Comparison of ENCODE assay signal across 22 cellular contexts in genomic region chr10:69854685-69855345, GRCh38. TPM values are rescaled to one million over a fixed set of nuclear protein-coding genes. Genes with fewer than 3 reads are reported as not detected.
"Had no signal": no experiment of that assay in that cellular context is flagged by ENCODE, and none has a peak within 500 bp of the region (broad histone marks: within the 10 kb centered on the region; RNA-seq: fewer than 3 reads in every experiment).

No MANE protein-coding gene starts in this region.

- H3K27ac Mint-ChIP-seq: activated naive CD8-positive, alpha-beta T cell; activated T-helper 1 cell treated with anti-CD3 and anti-CD28 coated beads, Interleukin-12 subunit alpha, Interleukin-12 subunit beta, Interleukin-2, Interleukin-4 antibody, amounts not matched to agents 30 ng/mL and 10 ng/mL and 1 ng/mL, durations not matched to agents 14 hours and 24 hours and 36 hours; natural killer cell had no signal

- H3K4me1 ChIP-seq: tibial nerve, uterus had no signal

- H3K9me3 Mint-ChIP-seq: activated T-helper 1 cell treated with anti-CD3 and anti-CD28 coated beads, Interleukin-12 subunit alpha, Interleukin-12 subunit beta, Interleukin-2, Interleukin-4 antibody, amounts not matched to agents 30 ng/mL and 10 ng/mL and 1 ng/mL, durations not matched to agents 14 hours and 24 hours and 36 hours; immature natural killer cell; natural killer cell had no signal

- H3K27me3 Mint-ChIP-seq: activated naive CD8-positive, alpha-beta T cell had no signal

- H3K27me3 ChIP-seq: colonic mucosa, sigmoid colon, tibial nerve, uterus had no signal

- H3K36me3 ChIP-seq: colonic mucosa, neutrophil, sigmoid colon, tibial nerve, uterus, WERI-Rb-1 had no signal

- H3K4me3 ChIP-seq: colonic mucosa, sigmoid colon, tibial nerve, uterus had no signal

- DNase-seq: activated CD4-positive, alpha-beta T cell treated with anti-CD3 and anti-CD28 coated beads, Interleukin-2, amount 50 U/mL, for 48 hours; activated T-cell treated with anti-CD3 and anti-CD28 coated beads for 4 hours; amniotic stem cell; colonic mucosa; erythroblast; foreskin melanocyte; immature natural killer cell; natural killer cell; sigmoid colon; stimulated activated CD4-positive, alpha-beta T cell treated with anti-CD3 and anti-CD28 coated beads, Interleukin-12 subunit alpha, Interleukin-12 subunit beta, amount 100 ng/mL, for 4 hours; stimulated activated CD4-positive, alpha-beta T cell treated with anti-CD3 and anti-CD28 coated beads, Interleukin-1b, Interleukin-23, amount 100 ng/mL, for 48 hours; stimulated activated CD8-positive, alpha-beta memory T cell treated with anti-CD3 and anti-CD28 coated beads, Interleukin-4, amount 100 ng/mL, for 48 hours; stimulated activated naive CD4-positive, alpha-beta T cell treated with Interleukin-2 at 50 U/mL for 16 hours; T-helper 2 cell; uterus; WERI-Rb-1 had no signal

- H3K9me3 ChIP-seq: colonic mucosa, neutrophil, sigmoid colon, tibial nerve, uterus had no signal

- H3K27ac ChIP-seq: colonic mucosa, neutrophil, sigmoid colon, tibial nerve, uterus, WERI-Rb-1 had no signal

- H3K36me3 Mint-ChIP-seq: activated naive CD8-positive, alpha-beta T cell; natural killer cell had no signal

- FAIRE-seq: endometrium had no signal

- H3K4me3 Mint-ChIP-seq: activated naive CD8-positive, alpha-beta T cell; activated T-helper 1 cell treated with anti-CD3 and anti-CD28 coated beads, Interleukin-12 subunit alpha, Interleukin-12 subunit beta, Interleukin-2, Interleukin-4 antibody, amounts not matched to agents 30 ng/mL and 10 ng/mL and 1 ng/mL, durations not matched to agents 14 hours and 24 hours and 36 hours; immature natural killer cell; natural killer cell had no signal

RNA-seq across cellular contexts. Expression of gene COL13A1, which starts 53.1 kb away (rescaled TPM):
- total RNA-seq: activated T-helper 1 cell treated with anti-CD3 and anti-CD28 coated beads, Interleukin-12 subunit alpha, Interleukin-12 subunit beta, Interleukin-2, Interleukin-4 antibody, amounts not matched to agents 30 ng/mL and 10 ng/mL and 1 ng/mL, durations not matched to agents 14 hours and 24 hours and 36 hours; mesenteric fat pad had no signal
